Comparison of ENCODE assay signal across 1 cellular context in genomic region chr21:26060335-26061115, GRCh38.
A peak's percentile ranks its signal among the peaks of the same experiment; 100 is the strongest.
TF ChIP-seq lines count a peak whose summit lies in the region.

No MANE protein-coding gene starts in this region.

TF ChIP-seq in HEK293, 187 proteins besides CTCF, POLR2A, EP300 and RAD21 (continued from another document):
- TF ChIP-seq ZNF518A (tag by site-specific recombination; conservative IDR thresholded peaks at IDR 0.05; ENCODE audit: low read depth) (no peak), HOXC10 (CRISPR knock-in tag; IDR thresholded peaks at IDR 0.05) (no peak), ZBTB20 (tag by site-specific recombination; IDR thresholded peaks at IDR 0.05) (no peak), ZBTB8A (tag by site-specific recombination; IDR thresholded peaks at IDR 0.05) (no peak), ZFP41 (tag by site-specific recombination; IDR thresholded peaks at IDR 0.05; ENCODE audit: borderline replicate concordance) (no peak), ZNF155 (tag by site-specific recombination; IDR thresholded peaks at IDR 0.05) (no peak), GLI4 (tag by site-specific recombination; IDR thresholded peaks at IDR 0.05) (no peak), ZNF48 (tag by site-specific recombination; IDR thresholded peaks at IDR 0.05) (no peak), ZNF670 (tag by site-specific recombination; IDR thresholded peaks at IDR 0.05; ENCODE audit: low read depth) (no peak), ZNF514 (tag by site-specific recombination; IDR thresholded peaks at IDR 0.05) (no peak), ZNF121 (tag by site-specific recombination; IDR thresholded peaks at IDR 0.05) (no peak), ZNF571 (tag by site-specific recombination; IDR thresholded peaks at IDR 0.05) (no peak), ZNF521 (tag by site-specific recombination; IDR thresholded peaks at IDR 0.05) (no peak), ZNF148 (tag by site-specific recombination; IDR thresholded peaks at IDR 0.05; ENCODE audit: borderline replicate concordance) (no peak), ZNF24 (tag by site-specific recombination; IDR thresholded peaks at IDR 0.05) (no peak), ZNF416 (tag by site-specific recombination; IDR thresholded peaks at IDR 0.05) (no peak), ZSCAN30 (tag by site-specific recombination; IDR thresholded peaks at IDR 0.05) (no peak), ZNF335 (tag by site-specific recombination; conservative IDR thresholded peaks at IDR 0.05) (peak; percentile 48), TCF7L2 (IDR thresholded peaks at IDR 0.05; ENCODE audit: borderline replicate concordance, low read depth, low read length) (peak; percentile 19; the same call in 1 of the 2 replicates), ZNF664 (tag by site-specific recombination; IDR thresholded peaks at IDR 0.05) (no peak), ZNF624 (tag by site-specific recombination; IDR thresholded peaks at IDR 0.05) (no peak), GFI1B (tag by site-specific recombination; IDR thresholded peaks at IDR 0.05) (no peak), ZNF138 (tag by site-specific recombination; IDR thresholded peaks at IDR 0.05; ENCODE audit: borderline replicate concordance) (no peak)
TF ChIP-seq in HEK293: peak in this region for 16.
